Comparison of ENCODE assay signal across 25 cellular contexts in genomic region chr17:57632294-57632693, GRCh38.
"Had no signal": no experiment of that assay in that cellular context is flagged by ENCODE, and none has a peak within 500 bp of the region (broad histone marks: within the 10 kb centered on the region; RNA-seq: fewer than 3 reads in every experiment).

No MANE protein-coding gene starts in this region.

- H3K4me3 Mint-ChIP-seq: immature natural killer cell; naive B cell; T-helper 2 cell treated with Interferon-gamma antibody and Interleukin-4, amounts not matched to agents 5 μg/mL and 100 μg/mL, for 36 hours; WTC11 had no signal

- H3K4me1 ChIP-seq: ascending aorta, breast epithelium, esophagus muscularis mucosa, gastroesophageal sphincter, left ventricle myocardium inferior, parathyroid adenoma, sigmoid colon, thyroid gland had no signal

- H3K9me3 Mint-ChIP-seq: immature natural killer cell; T-helper 2 cell treated with Interferon-gamma antibody and Interleukin-4, amounts not matched to agents 5 μg/mL and 100 μg/mL, for 36 hours had no signal

- FAIRE-seq: endothelial cell of umbilical vein had no signal

- H3K27ac ChIP-seq: ascending aorta, breast epithelium, coronary artery, esophagus muscularis mucosa, gastroesophageal sphincter, left ventricle myocardium inferior, neutrophil, parathyroid adenoma, sigmoid colon, thyroid gland had no signal

- H3K27me3 Mint-ChIP-seq: naive B cell had no signal

- H3K9me3 ChIP-seq: ascending aorta, breast epithelium, esophagus muscularis mucosa, gastroesophageal sphincter, left ventricle myocardium inferior, mucosa of descending colon, neutrophil, sigmoid colon, thyroid gland had no signal

- H3K36me3 ChIP-seq: breast epithelium, neutrophil had no signal

- ATAC-seq: gastroesophageal sphincter, mucosa of descending colon, WTC11 had no signal

- H3K27ac Mint-ChIP-seq: WTC11 had no signal

- DNase-seq: activated CD4-positive, alpha-beta T cell treated with anti-CD3 and anti-CD28 coated beads for 4 hours; activated CD8-positive, alpha-beta memory T cell treated with anti-CD3 and anti-CD28 coated beads, Interleukin-2, amount 50 U/mL, for 4 hours; activated effector memory CD4-positive, alpha-beta T cell treated with anti-CD3 and anti-CD28 coated beads, Interleukin-2, amount 50 U/mL, for 16 hours; activated naive CD4-positive, alpha-beta T cell treated with anti-CD3 and anti-CD28 coated beads, Interleukin-2, amount 50 U/mL, for 16 hours; activated T-cell treated with anti-CD3 and anti-CD28 coated beads, Interleukin-2, amount 50 U/mL, for 48 hours; effector CD4-positive, alpha-beta T cell; immature natural killer cell; kidney glomerular epithelial cell; left ventricle myocardium inferior; mucosa of descending colon; naive B cell; sigmoid colon; stimulated activated CD4-positive, alpha-beta T cell treated with anti-CD3 and anti-CD28 coated beads, Interleukin-4, amount 100 ng/mL, for 4 hours; stimulated activated naive CD4-positive, alpha-beta T cell; thyroid gland had no signal

- H3K4me3 ChIP-seq: ascending aorta, breast epithelium, coronary artery, esophagus muscularis mucosa, gastroesophageal sphincter, left ventricle myocardium inferior, mucosa of descending colon, sigmoid colon, thyroid gland had no signal

- H3K27me3 ChIP-seq: ascending aorta, breast epithelium, esophagus muscularis mucosa, gastroesophageal sphincter, neutrophil, sigmoid colon, thyroid gland had no signal
